In genomic region chr2:237967463-237967871, GRCh38 we compare ENCODE assay signal across 8 cellular contexts. TPM values are rescaled to one million over a fixed set of nuclear protein-coding genes. Genes with fewer than 3 reads are reported as not detected.
A peak's percentile ranks its signal among the peaks of the same experiment; 100 is the strongest.
DNase-seq lines count a peak whose midpoint lies in the region; ATAC-seq and TF ChIP-seq lines count a peak whose summit lies in the region.

No MANE protein-coding gene starts in this region.

- H4K12ac ChIP-seq in trophoblast cell (ENCODE audit: low read depth, low read length) = peak overlapping the region; percentile 35

- no peak overlapping the region for H2BK120ac ChIP-seq in trophoblast cell (ENCODE audit: insufficient read depth, low read length, poor library complexity)

- 0 to 3% (median 1%) methylated on average over 14 to 30 of the region's 30 CpGs for WGBS in heart left ventricle, 4 donors
- no CpG with 5 or more reads among the region's 30 CpGs for WGBS in trophoblast cell (ENCODE audit: extremely low coverage, insufficient coverage, insufficient read length)

- H3K27me3 ChIP-seq in CD8-positive, alpha-beta T cell (ENCODE audit: insufficient read depth, low read length) = no peaks in the 10 kb centered on the region
- H3K27me3 ChIP-seq in heart left ventricle (no peaks in the 10 kb centered on the region), trophoblast cell (ENCODE audit: insufficient read depth, low read length) (no peaks in the 10 kb centered on the region)

- peak overlapping the region; percentile 59 for H3K4me3 ChIP-seq in CD8-positive, alpha-beta T cell (ENCODE audit: low read depth, low read length)
- peak overlapping the region; percentile 54 to 94 (median 70) for H3K4me3 ChIP-seq in heart left ventricle
- H3K4me3 ChIP-seq in trophoblast cell (ENCODE audit: low read depth, low read length) = peak overlapping the region; percentile 98

- peak overlapping the region; percentile 80 for H3K4me3 Mint-ChIP-seq in CD8-positive, alpha-beta T cell

- peak overlapping the region; percentile 74 for H4K8ac ChIP-seq in trophoblast cell (ENCODE audit: low read depth, low read length)

- peak overlapping the region; percentile 60 for H4K91ac ChIP-seq in trophoblast cell (ENCODE audit: low read depth, low read length)

- H3K79me1 ChIP-seq in trophoblast cell (ENCODE audit: low read length) = peaks cover 6% of the 10 kb centered on the region

- no peaks in the 10 kb centered on the region for H3K36me3 Mint-ChIP-seq in CD8-positive, alpha-beta T cell

- peak overlapping the region; percentile 93 for H3K9ac ChIP-seq in trophoblast cell (ENCODE audit: low read length)

- H3K18ac ChIP-seq in trophoblast cell (ENCODE audit: low read length) = peak overlapping the region; percentile 57

- POLR2A ChIA-PET in CD8-positive, alpha-beta T cell (lab: Charles Lee) = no interaction called here

- peak overlapping the region; percentile 97 for H3K4me2 ChIP-seq in trophoblast cell (ENCODE audit: low read length)

- intact Hi-C loops in CD8-positive, alpha-beta T cell (cut with DNase I, micrococcal nuclease) = loop anchor here (1.0 to 10.0 kb wide), 8 partner anchors 35 to 457 kb away; partner anchors contain the start of genes ASB1 (in 1 of the 2), ILKAP (in 1 of the 2), PER2 (in 1 of the 2) and TRAF3IP1 (in 1 of the 2)
- intact Hi-C loops in heart left ventricle (cut with DNase I) = loop anchor here in 8 of 10 donors (2.0 to 10.0 kb wide), 7 partner anchors 41 to 111 kb away; partner anchors contain the start of genes SCLY (in 5 of the 8) and RAMP1 (in 1 of the 8)

- peaks cover 6% of the 10 kb centered on the region for H3K9me3 ChIP-seq in CD8-positive, alpha-beta T cell (ENCODE audit: low read length)
- H3K9me3 ChIP-seq in heart left ventricle = peaks cover 0 to 7% (median 2%) of the 10 kb centered on the region in 12 donors
- H3K9me3 ChIP-seq in trophoblast cell (ENCODE audit: insufficient read depth, low read depth, low read length) = peaks cover 2% of the 10 kb centered on the region

- CTCF ChIA-PET in CD8-positive, alpha-beta T cell (lab: Charles Lee) = interaction anchor here (1.8 to 2.1 kb wide), 2 partner anchors 22 to 297 kb away, joined by 5 to 13 read pairs; no protein-coding TSS in a partner anchor

- H3K4ac ChIP-seq in trophoblast cell (ENCODE audit: low read depth, low read length) = peak overlapping the region; percentile 80

- no peaks in the 10 kb centered on the region for H3K36me3 ChIP-seq in CD8-positive, alpha-beta T cell (ENCODE audit: insufficient read depth, low read length)
- H3K36me3 ChIP-seq in heart left ventricle (no peaks in the 10 kb centered on the region), trophoblast cell (ENCODE audit: control insufficient read depth in 1 of 2, insufficient read depth in 2 of 2, low read length in 2 of 2) (peaks cover 0 to 2% of the 10 kb centered on the region in 2 experiments)

- DNase-seq in CD8-positive, alpha-beta T cell = peak in 2 of 7 experiments; percentile 14 to 54
- DNase-seq in HPDE6-E6E7 (ENCODE audit: extremely low spot score) = peak; percentile 33
- peak; percentile 26 for DNase-seq in activated naive CD4-positive, alpha-beta T cell treated with anti-CD3 and anti-CD28 coated beads, Interleukin-2, amount 50 U/mL, for 16 hours
- peak in 4 of 5 donors; percentile 30 to 72 (median 41) for DNase-seq in heart left ventricle
- peak; percentile 14 to 41 for DNase-seq in trophoblast cell
- DNase-seq in NCI-H1694 treated with DMSO at 0.1 percent for 48 hours (lab: John Stamatoyannopoulos, UW) = no peak

- no peak for ATAC-seq in CD8-positive, alpha-beta T cell
- peak in 1 of 4 donors; percentile 1 for ATAC-seq in heart left ventricle
- no peak for ATAC-seq in HG02973 (IDR thresholded peaks at IDR 0.05; ENCODE audit: unreplicated experiment)
- no peak for ATAC-seq in HG02970 (IDR thresholded peaks at IDR 0.05; ENCODE audit: low FRiP score, unreplicated experiment)

- H3K14ac ChIP-seq in trophoblast cell (ENCODE audit: low read length) = peak overlapping the region; percentile 85

- peak overlapping the region; percentile 59 for H2BK5ac ChIP-seq in trophoblast cell (ENCODE audit: low read depth, low read length, poor library complexity)

- peak overlapping the region; percentile 84 for H3K27ac Mint-ChIP-seq in CD8-positive, alpha-beta T cell

- peaks cover 10% of the 10 kb centered on the region for H3K9me3 Mint-ChIP-seq in CD8-positive, alpha-beta T cell

- peaks cover 38% of the 10 kb centered on the region for H3K4me1 ChIP-seq in CD8-positive, alpha-beta T cell (ENCODE audit: insufficient read depth, low read length)
- peaks cover 4 to 44% (median 29%) of the 10 kb centered on the region in 12 donors for H3K4me1 ChIP-seq in heart left ventricle
- peaks cover 11 to 12% of the 10 kb centered on the region in 2 experiments for H3K4me1 ChIP-seq in trophoblast cell (ENCODE audit: control insufficient read depth in 1 of 2, insufficient read depth in 2 of 2, low read length in 2 of 2)

- TF ChIP-seq POLR2A in heart left ventricle (IDR thresholded peaks at IDR 0.05) = no peak

- peaks cover 40% of the 10 kb centered on the region for H3K4me1 Mint-ChIP-seq in CD8-positive, alpha-beta T cell (ENCODE audit: low read depth)

- no peak overlapping the region for H3K27ac ChIP-seq in CD8-positive, alpha-beta T cell (ENCODE audit: low read depth, low read length)
- peak overlapping the region in 11 of 12 donors; percentile 43 to 88 (median 75) for H3K27ac ChIP-seq in heart left ventricle
- H3K27ac ChIP-seq in trophoblast cell (ENCODE audit: low read depth, low read length) = no peak overlapping the region

- no peak for TF ChIP-seq CTCF in CD8-positive, alpha-beta T cell (IDR thresholded peaks at IDR 0.05)
- no peak for TF ChIP-seq CTCF in heart left ventricle (IDR thresholded peaks at IDR 0.05)

- no peak overlapping the region for H3K23ac ChIP-seq in trophoblast cell (ENCODE audit: low read length)

- peaks cover 11% of the 10 kb centered on the region for H3K79me2 ChIP-seq in trophoblast cell (ENCODE audit: control insufficient read depth, insufficient read depth, low read length, poor library complexity)

- peak overlapping the region; percentile 52 for H2AK5ac ChIP-seq in trophoblast cell (ENCODE audit: low read length)

- H3K27me3 Mint-ChIP-seq in CD8-positive, alpha-beta T cell (ENCODE audit: low read depth) = no peaks in the 10 kb centered on the region

- H2BK12ac ChIP-seq in trophoblast cell (ENCODE audit: low read length) = no peak overlapping the region

- peak overlapping the region; percentile 96 for H2AFZ ChIP-seq in trophoblast cell (ENCODE audit: insufficient read depth, low read length, poor library complexity)

RNA-seq across cellular contexts. Expression of gene UBE2F, which starts 0.7 kb away (rescaled TPM):
- total RNA-seq in CD8-positive, alpha-beta T cell = 10 to 100 TPM; 16.5 to 18.4 TPM
- total RNA-seq in heart left ventricle = 10 to 100 TPM; 54.2 to 73.8 (median 60.6) TPM
- polyA plus RNA-seq in heart left ventricle = 10 to 100 TPM; 56.4 to 83.4 TPM
- polyA plus RNA-seq in trophoblast cell (2013) = 37.2 and 37.5 TPM in 2 replicates

Comparison
In these comparisons a context has a peak if more than half of its experiments do, and no peak if none do; other contexts are left out.
1. H3K27ac ChIP-seq: peak in heart left ventricle (11 of 12); none in CD8-positive, alpha-beta T cell (single experiment) and trophoblast cell (single experiment).
2. Peak in every context shown above with its lines, with median percentiles within 50 percentile points of each other: H3K4me3 ChIP-seq.